In the genomic region with DNA sequence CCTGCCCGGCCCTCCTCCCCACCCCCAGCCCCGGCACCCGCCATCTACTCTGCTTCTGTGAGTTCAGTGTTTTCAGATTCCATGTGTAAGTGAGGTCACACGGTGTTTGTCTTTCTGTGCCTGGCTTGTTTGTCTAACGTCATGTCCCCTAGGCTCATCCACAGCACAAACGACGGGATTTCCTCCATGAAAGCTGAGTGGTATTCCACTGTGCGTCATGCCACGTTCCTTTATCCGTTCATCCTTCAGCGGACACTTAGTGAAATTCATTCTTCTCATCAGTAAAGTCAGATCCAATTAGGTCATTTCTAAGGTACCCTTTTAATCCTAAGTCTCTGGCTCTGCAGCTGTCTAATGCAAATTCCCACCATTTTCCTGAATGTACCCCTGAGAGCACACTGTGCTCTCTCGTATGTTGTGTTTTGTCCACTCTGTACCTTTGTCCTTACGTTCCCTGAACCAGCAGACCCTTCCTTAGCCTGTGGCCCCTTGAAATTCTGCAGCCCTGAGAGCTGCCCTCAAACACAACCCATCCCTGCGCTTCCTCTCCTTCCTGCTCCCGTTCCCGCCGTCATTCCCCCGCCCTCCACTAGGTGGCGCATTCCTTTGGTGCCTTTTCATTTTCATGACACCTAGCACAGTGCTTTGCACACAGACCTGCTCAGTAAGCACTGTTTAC, we compare ENCODE assay signal across 8 cellular contexts. TPM values are rescaled to one million over a fixed set of nuclear protein-coding genes. Genes with fewer than 3 reads are reported as not detected.
DNase-seq lines count a peak whose midpoint lies in the region; ATAC-seq lines count a peak whose summit lies in the region.

No MANE protein-coding gene starts in this region.

- POLR2A ChIA-PET in activated CD8-positive, alpha-beta T cell treated with anti-CD3 and anti-CD28 coated beads, Interleukin-2, amount 10 ng/mL, durations not matched to agents 7 days and 5 days (lab: Charles Lee) = no interaction called here

- no peaks in the 10 kb centered on the region for H3K27me3 ChIP-seq in GM23248 (replicated peaks; ENCODE audit: insufficient read depth)
- H3K27me3 ChIP-seq in effector memory CD4-positive, alpha-beta T cell (replicated peaks; ENCODE audit: control insufficient read depth, insufficient read depth, low read length, poor library complexity, severe bottlenecking) = no peaks in the 10 kb centered on the region

- H2AFZ ChIP-seq in GM23248 = no peak overlapping the region

- no peaks in the 10 kb centered on the region for H3K27me3 Mint-ChIP-seq in activated CD8-positive, alpha-beta T cell treated with anti-CD3 and anti-CD28 coated beads, Interleukin-2, amount 10 ng/mL, durations not matched to agents 7 days and 5 days (ENCODE audit: low read depth)

- peaks cover 17% of the 10 kb centered on the region for H3K36me3 Mint-ChIP-seq in activated CD8-positive, alpha-beta T cell treated with anti-CD3 and anti-CD28 coated beads, Interleukin-2, amount 10 ng/mL, durations not matched to agents 7 days and 5 days (ENCODE audit: low read depth)
- H3K36me3 Mint-ChIP-seq in stimulated activated effector memory CD8-positive, alpha-beta T cell treated with anti-CD3 and anti-CD28 coated beads, Interleukin-12 subunit alpha, Interleukin-12 subunit beta, amount 100 ng/mL, for 72 hours = peaks cover 81% of the 10 kb centered on the region

- H3K4me1 ChIP-seq in GM23248 (ENCODE audit: insufficient read depth) = no peaks in the 10 kb centered on the region
- H3K4me1 ChIP-seq in effector memory CD4-positive, alpha-beta T cell (ENCODE audit: control insufficient read depth, insufficient read depth, low read length, poor library complexity, severe bottlenecking) = no peaks in the 10 kb centered on the region

- H3K4me1 Mint-ChIP-seq in activated CD8-positive, alpha-beta T cell treated with anti-CD3 and anti-CD28 coated beads, Interleukin-2, amount 10 ng/mL, durations not matched to agents 7 days and 5 days (ENCODE audit: low read depth) = no peaks in the 10 kb centered on the region
- peaks cover 14% of the 10 kb centered on the region for H3K4me1 Mint-ChIP-seq in stimulated activated effector memory CD8-positive, alpha-beta T cell treated with anti-CD3 and anti-CD28 coated beads, Interleukin-12 subunit alpha, Interleukin-12 subunit beta, amount 100 ng/mL, for 72 hours

- no peaks in the 10 kb centered on the region for H4K20me1 ChIP-seq in GM23248 (ENCODE audit: insufficient read depth)

- no peak overlapping the region for H3K9ac ChIP-seq in GM23248

- H3K79me2 ChIP-seq in GM23248 (ENCODE audit: insufficient read depth) = peaks cover 16% of the 10 kb centered on the region; the same call in 1 of the 2 replicates

- H3K27ac ChIP-seq in GM23248 = no peak overlapping the region
- no peak overlapping the region for H3K27ac ChIP-seq in effector memory CD4-positive, alpha-beta T cell (ENCODE audit: insufficient read depth, low read length, poor library complexity, severe bottlenecking)

- peaks cover 19% of the 10 kb centered on the region; the same call in 1 of the 2 replicates for H3K36me3 ChIP-seq in GM23248 (ENCODE audit: low read depth)
- peaks cover 67% of the 10 kb centered on the region for H3K36me3 ChIP-seq in effector memory CD4-positive, alpha-beta T cell (ENCODE audit: control insufficient read depth, insufficient read depth, low read length)

- H3K4me3 Mint-ChIP-seq in activated CD8-positive, alpha-beta T cell treated with anti-CD3 and anti-CD28 coated beads, Interleukin-2, amount 10 ng/mL, durations not matched to agents 7 days and 5 days = no peak overlapping the region
- no peak overlapping the region for H3K4me3 Mint-ChIP-seq in stimulated activated effector memory CD8-positive, alpha-beta T cell treated with anti-CD3 and anti-CD28 coated beads, Interleukin-12 subunit alpha, Interleukin-12 subunit beta, amount 100 ng/mL, for 72 hours

- CTCF ChIA-PET in activated CD8-positive, alpha-beta T cell treated with anti-CD3 and anti-CD28 coated beads, Interleukin-2, amount 10 ng/mL, durations not matched to agents 7 days and 5 days (lab: Charles Lee) = interaction anchor here (0.7 to 3.4 kb wide), 19 partner anchors 10 to 228 kb away, joined by 3 to 27 read pairs (median 5); no protein-coding TSS in a partner anchor

- H3F3A ChIP-seq in GM23248 (ENCODE audit: insufficient read depth) = no peaks in the 10 kb centered on the region

- no peak overlapping the region for H3K4me2 ChIP-seq in GM23248 (ENCODE audit: unreplicated experiment)

- 60% methylated on average over 18 to 19 of the region's 19 CpGs for WGBS in GM23248 (ENCODE audit: low coverage in 1 of 2, low lambda C conversion rate in 2 of 2, missing lambda C conversion rate in 2 of 2), 2 experiments

- no peak overlapping the region for H3K4me3 ChIP-seq in GM23248
- H3K4me3 ChIP-seq in effector memory CD4-positive, alpha-beta T cell (ENCODE audit: insufficient read depth, low read depth, low read length, poor library complexity, severe bottlenecking) = no peak overlapping the region

- no peaks in the 10 kb centered on the region for H3K9me2 ChIP-seq in GM23248 (ENCODE audit: insufficient read depth)

- no peak overlapping the region for H3K27ac Mint-ChIP-seq in activated CD8-positive, alpha-beta T cell treated with anti-CD3 and anti-CD28 coated beads, Interleukin-2, amount 10 ng/mL, durations not matched to agents 7 days and 5 days
- H3K27ac Mint-ChIP-seq in stimulated activated effector memory CD8-positive, alpha-beta T cell treated with anti-CD3 and anti-CD28 coated beads, Interleukin-12 subunit alpha, Interleukin-12 subunit beta, amount 100 ng/mL, for 72 hours = peak overlapping the region; percentile 3

- no peaks in the 10 kb centered on the region for H3K9me3 ChIP-seq in GM23248 (ENCODE audit: low read depth)
- no peaks in the 10 kb centered on the region for H3K9me3 ChIP-seq in effector memory CD4-positive, alpha-beta T cell (ENCODE audit: control insufficient read depth, low read length)

- DNase-seq in CMK (ENCODE audit: low read depth) = peak; percentile 44
- peak; percentile 49 for DNase-seq in GM23248
- DNase-seq in NCI-H69 (lab: John Stamatoyannopoulos, UW) = peak; percentile 32
- DNase-seq in activated CD8-positive, alpha-beta T cell treated with anti-CD3 and anti-CD28 coated beads, Interleukin-2, amount 10 ng/mL, durations not matched to agents 7 days and 5 days = peak; percentile 77
- peak; percentile 40 to 58 (median 43) for DNase-seq in effector memory CD4-positive, alpha-beta T cell
- DNase-seq in mucosa of gallbladder (ENCODE audit: low spot score) = peak; percentile 63
- peak; percentile 67 to 88 for DNase-seq in stimulated activated effector memory CD8-positive, alpha-beta T cell treated with anti-CD3 and anti-CD28 coated beads, Interleukin-12 subunit alpha, Interleukin-12 subunit beta, amount 100 ng/mL, for 72 hours (ENCODE audit: low spot score in 2 of 2)
- no peak for DNase-seq in occipital lobe (lab: John Stamatoyannopoulos, UW)

- peak; percentile 72 for ATAC-seq in activated CD8-positive, alpha-beta T cell treated with anti-CD3 and anti-CD28 coated beads, Interleukin-2, amount 10 ng/mL, durations not matched to agents 7 days and 5 days
- peak; percentile 73 for ATAC-seq in stimulated activated effector memory CD8-positive, alpha-beta T cell treated with anti-CD3 and anti-CD28 coated beads, Interleukin-12 subunit alpha, Interleukin-12 subunit beta, amount 100 ng/mL, for 72 hours

- H3K9me3 Mint-ChIP-seq in activated CD8-positive, alpha-beta T cell treated with anti-CD3 and anti-CD28 coated beads, Interleukin-2, amount 10 ng/mL, durations not matched to agents 7 days and 5 days (ENCODE audit: insufficient read depth) = no peaks in the 10 kb centered on the region
- no peaks in the 10 kb centered on the region for H3K9me3 Mint-ChIP-seq in stimulated activated effector memory CD8-positive, alpha-beta T cell treated with anti-CD3 and anti-CD28 coated beads, Interleukin-12 subunit alpha, Interleukin-12 subunit beta, amount 100 ng/mL, for 72 hours

- in situ Hi-C loops in GM23248 (cut with MboI) = no loop called here

RNA-seq across cellular contexts. Expression of a gene that starts 44.1 kb away (rescaled TPM):
- 48.1 and 70.4 TPM in 2 replicates for total RNA-seq in GM23248 (2014; rRNA removed; shearing (Covaris generic))
- 29.3 and 30.4 TPM in 2 replicates for polyA plus RNA-seq in GM23248 (2016; fragmentation: Nextera tagmentation; extraction: Ambion mirVana)
- total RNA-seq in activated CD8-positive, alpha-beta T cell treated with anti-CD3 and anti-CD28 coated beads, Interleukin-2, amount 10 ng/mL, durations not matched to agents 7 days and 5 days = 10 to 100 TPM; 86.2 to 88.4 TPM
- 111 TPM for total RNA-seq in mucosa of gallbladder
- total RNA-seq in occipital lobe = 61.8 TPM

RNA-seq across cellular contexts. Expression of a gene that starts 46.0 kb away (rescaled TPM):
- total RNA-seq in GM23248 (2014; rRNA removed; shearing (Covaris generic)) = 46.5 and 50.2 TPM in 2 replicates
- polyA plus RNA-seq in GM23248 (2016; fragmentation: Nextera tagmentation; extraction: Ambion mirVana) = 20.2 and 22.7 TPM in 2 replicates
- 10 to 100 TPM; 38.9 to 41.4 TPM for total RNA-seq in activated CD8-positive, alpha-beta T cell treated with anti-CD3 and anti-CD28 coated beads, Interleukin-2, amount 10 ng/mL, durations not matched to agents 7 days and 5 days
- 23.2 TPM for total RNA-seq in mucosa of gallbladder
- 30.3 TPM for total RNA-seq in occipital lobe
